In genomic region chr12:64756371-64756770, GRCh38 we compare ENCODE assay signal across 16 cellular contexts. TPM values are rescaled to one million over a fixed set of nuclear protein-coding genes. Genes with fewer than 3 reads are reported as not detected.
DNase-seq lines count a peak whose midpoint lies in the region; ATAC-seq and TF ChIP-seq lines count a peak whose summit lies in the region.
"Had no signal": no experiment of that assay in that cellular context is flagged by ENCODE, and none has a peak within 500 bp of the region (broad histone marks: within the 10 kb centered on the region; RNA-seq: fewer than 3 reads in every experiment).

No MANE protein-coding gene starts in this region.

- H3K27me3 Mint-ChIP-seq in activated CD8-positive, alpha-beta T cell treated with anti-CD3 and anti-CD28 coated beads for 36 hours = no peaks in the 10 kb centered on the region
- no peaks in the 10 kb centered on the region for H3K27me3 Mint-ChIP-seq in activated CD8-positive, alpha-beta T cell treated with anti-CD3 and anti-CD28 coated beads, Interleukin-2, amount 10 ng/mL, durations not matched to agents 7 days and 5 days (ENCODE audit: low read depth)

- DNase-seq in activated CD8-positive, alpha-beta T cell treated with anti-CD3 and anti-CD28 coated beads for 36 hours = no peak
- DNase-seq in activated CD8-positive, alpha-beta T cell treated with anti-CD3 and anti-CD28 coated beads, Interleukin-2, amount 10 ng/mL, durations not matched to agents 7 days and 5 days = no peak
- DNase-seq in AG08395 (ENCODE audit: low spot score) (no peak), NAMALWA (ENCODE audit: low spot score) (no peak), KG1 (lab: John Stamatoyannopoulos, UW) (no peak)
- DNase-seq: foreskin keratinocyte, NCI-H2227 treated with DMSO at 0.1 percent for 48 hours, right lobe of liver, transverse colon had no signal

- H3K4me3 ChIP-seq in neutrophil (ENCODE audit: low read depth in 1 of 2, low read length in 1 of 2) = no peak overlapping the region
- H3K4me3 ChIP-seq: A549, GM23338, right lobe of liver, transverse colon had no signal

- peaks cover 10% of the 10 kb centered on the region for H3K36me3 ChIP-seq in neutrophil
- H3K36me3 ChIP-seq: transverse colon had no signal

- peaks cover 47% of the 10 kb centered on the region for H3K4me1 Mint-ChIP-seq in activated CD8-positive, alpha-beta T cell treated with anti-CD3 and anti-CD28 coated beads for 36 hours (ENCODE audit: low read depth)
- peaks cover 52% of the 10 kb centered on the region for H3K4me1 Mint-ChIP-seq in activated CD8-positive, alpha-beta T cell treated with anti-CD3 and anti-CD28 coated beads, Interleukin-2, amount 10 ng/mL, durations not matched to agents 7 days and 5 days (ENCODE audit: low read depth)

- intact Hi-C loops in activated CD8-positive, alpha-beta T cell treated with anti-CD3 and anti-CD28 coated beads for 36 hours (cut with micrococcal nuclease) = no loop called here

- peaks cover 85 to 87% of the 10 kb centered on the region in 2 experiments for H3K4me1 ChIP-seq in neutrophil (ENCODE audit: control insufficient read depth in 1 of 2, insufficient read depth in 1 of 2, low read depth in 1 of 2, low read length in 1 of 2)
- H3K4me1 ChIP-seq: foreskin keratinocyte had no signal

- peak overlapping the region; percentile 88 for H3K27ac ChIP-seq in neutrophil
- H3K27ac ChIP-seq: A549, foreskin keratinocyte, HL-60, right lobe of liver, transverse colon had no signal

- no peak for TF ChIP-seq CTCF in activated CD8-positive, alpha-beta T cell treated with anti-CD3 and anti-CD28 coated beads for 36 hours (IDR thresholded peaks at IDR 0.05)
- no peak for TF ChIP-seq CTCF in neutrophil (IDR thresholded peaks at IDR 0.05)

- H3K4me3 Mint-ChIP-seq in activated CD8-positive, alpha-beta T cell treated with anti-CD3 and anti-CD28 coated beads for 36 hours = no peak overlapping the region
- no peak overlapping the region for H3K4me3 Mint-ChIP-seq in activated CD8-positive, alpha-beta T cell treated with anti-CD3 and anti-CD28 coated beads, Interleukin-2, amount 10 ng/mL, durations not matched to agents 7 days and 5 days
- H3K4me3 Mint-ChIP-seq: GM23338 had no signal

- H3K36me3 Mint-ChIP-seq in activated CD8-positive, alpha-beta T cell treated with anti-CD3 and anti-CD28 coated beads for 36 hours (ENCODE audit: low read depth) = peaks cover 15% of the 10 kb centered on the region
- peaks cover 14% of the 10 kb centered on the region for H3K36me3 Mint-ChIP-seq in activated CD8-positive, alpha-beta T cell treated with anti-CD3 and anti-CD28 coated beads, Interleukin-2, amount 10 ng/mL, durations not matched to agents 7 days and 5 days (ENCODE audit: low read depth)

- no peaks in the 10 kb centered on the region for H3K9me3 ChIP-seq in neutrophil
- H3K9me3 ChIP-seq: A549, right lobe of liver, transverse colon had no signal

- H3K27me3 ChIP-seq in neutrophil = no peaks in the 10 kb centered on the region
- H3K27me3 ChIP-seq: foreskin keratinocyte, right lobe of liver, transverse colon had no signal

- H3K27ac Mint-ChIP-seq in activated CD8-positive, alpha-beta T cell treated with anti-CD3 and anti-CD28 coated beads for 36 hours = peak overlapping the region; percentile 53
- no peak overlapping the region for H3K27ac Mint-ChIP-seq in activated CD8-positive, alpha-beta T cell treated with anti-CD3 and anti-CD28 coated beads, Interleukin-2, amount 10 ng/mL, durations not matched to agents 7 days and 5 days
- H3K27ac Mint-ChIP-seq: GM23338 had no signal

- ATAC-seq in activated CD8-positive, alpha-beta T cell treated with anti-CD3 and anti-CD28 coated beads for 36 hours = no peak
- no peak for ATAC-seq in activated CD8-positive, alpha-beta T cell treated with anti-CD3 and anti-CD28 coated beads, Interleukin-2, amount 10 ng/mL, durations not matched to agents 7 days and 5 days
- ATAC-seq in GM21723 (IDR thresholded peaks at IDR 0.05; ENCODE audit: unreplicated experiment) (peak; percentile 41), HG03378 (IDR thresholded peaks at IDR 0.05; ENCODE audit: unreplicated experiment) (peak; percentile 45)
- ATAC-seq: A549, foreskin keratinocyte, GM23338, Panc1, right lobe of liver had no signal

- no peaks in the 10 kb centered on the region for H3K9me3 Mint-ChIP-seq in activated CD8-positive, alpha-beta T cell treated with anti-CD3 and anti-CD28 coated beads for 36 hours
- H3K9me3 Mint-ChIP-seq in activated CD8-positive, alpha-beta T cell treated with anti-CD3 and anti-CD28 coated beads, Interleukin-2, amount 10 ng/mL, durations not matched to agents 7 days and 5 days (ENCODE audit: insufficient read depth) = no peaks in the 10 kb centered on the region
- H3K9me3 Mint-ChIP-seq: GM23338 had no signal

- CTCF ChIA-PET in activated CD8-positive, alpha-beta T cell treated with anti-CD3 and anti-CD28 coated beads for 36 hours (lab: Charles Lee) = no interaction called here
- CTCF ChIA-PET in activated CD8-positive, alpha-beta T cell treated with anti-CD3 and anti-CD28 coated beads, Interleukin-2, amount 10 ng/mL, durations not matched to agents 7 days and 5 days (lab: Charles Lee) = interaction anchor here (1.4 kb wide), 2 partner anchors 59 to 207 kb away, joined by 3 to 6 read pairs; no protein-coding TSS in a partner anchor

- POLR2A ChIA-PET in activated CD8-positive, alpha-beta T cell treated with anti-CD3 and anti-CD28 coated beads for 36 hours (lab: Charles Lee) = interaction anchor here (1.4 kb wide), 1 partner anchor 17 kb away, joined by 3 read pairs; no protein-coding TSS in a partner anchor
- POLR2A ChIA-PET in activated CD8-positive, alpha-beta T cell treated with anti-CD3 and anti-CD28 coated beads, Interleukin-2, amount 10 ng/mL, durations not matched to agents 7 days and 5 days (lab: Charles Lee) = no interaction called here

RNA-seq across cellular contexts. Expression of gene GNS, which starts 2.8 kb away (rescaled TPM):
- total RNA-seq in activated CD8-positive, alpha-beta T cell treated with anti-CD3 and anti-CD28 coated beads for 36 hours = 10 to 100 TPM; 16.4 to 19.2 TPM
- total RNA-seq in activated CD8-positive, alpha-beta T cell treated with anti-CD3 and anti-CD28 coated beads, Interleukin-2, amount 10 ng/mL, durations not matched to agents 7 days and 5 days = 10 to 100 TPM; 22.1 to 23.2 TPM

Comparison
In these comparisons a context has a peak if more than half of its experiments do, and no peak if none do; other contexts are left out.
1. ATAC-seq: peak in GM21723 (single experiment) and HG03378 (single experiment); none in activated CD8-positive, alpha-beta T cell treated with anti-CD3 and anti-CD28 coated beads for 36 hours (single experiment) and activated CD8-positive, alpha-beta T cell treated with anti-CD3 and anti-CD28 coated beads, Interleukin-2, amount 10 ng/mL, durations not matched to agents 7 days and 5 days (single experiment).